Comparison of ENCODE assay signal across 22 cellular contexts in the genomic region with DNA sequence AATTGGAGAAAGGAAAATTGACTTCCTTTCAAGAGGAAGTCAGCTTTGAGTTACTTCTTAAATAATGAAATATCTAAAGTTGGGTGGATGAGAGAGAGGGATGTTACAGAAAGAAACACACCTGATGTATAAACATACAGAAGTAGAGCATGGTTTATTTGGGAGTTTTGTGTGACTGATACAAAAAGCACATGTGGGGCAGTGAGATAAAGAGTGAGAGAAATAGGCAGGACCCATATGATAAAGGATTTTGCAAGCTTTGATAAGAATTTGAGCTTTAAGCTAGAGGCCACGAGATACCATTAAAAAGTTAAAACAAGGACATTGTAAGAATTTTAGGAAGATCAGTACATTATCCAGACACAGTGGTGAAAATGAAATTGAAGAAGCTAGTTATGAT.
"Had no signal": no experiment of that assay in that cellular context is flagged by ENCODE, and none has a peak within 500 bp of the region (broad histone marks: within the 10 kb centered on the region; RNA-seq: fewer than 3 reads in every experiment).

No MANE protein-coding gene starts in this region.

- H3K4me1 ChIP-seq: esophagus squamous epithelium, gastrocnemius medialis, heart right ventricle, left lung had no signal

- ATAC-seq: esophagus mucosa, gastrocnemius medialis, heart right ventricle, left cardiac atrium, left lung, left ventricle myocardium superior, lower lobe of right lung, mucosa of descending colon had no signal

- H3K36me3 ChIP-seq: esophagus squamous epithelium, gastrocnemius medialis, heart right ventricle, left lung, lower lobe of right lung had no signal

- H3K27me3 ChIP-seq: dorsolateral prefrontal cortex, esophagus squamous epithelium, gastrocnemius medialis, heart right ventricle, left lung had no signal

- H3K9me3 ChIP-seq: esophagus squamous epithelium, gastrocnemius medialis, heart right ventricle, left lung, lower lobe of right lung, mucosa of descending colon had no signal

- FAIRE-seq: colon, islet of Langerhans, keratinocyte had no signal

- H3K27ac ChIP-seq: coronary artery, dorsolateral prefrontal cortex, esophagus squamous epithelium, gastrocnemius medialis, heart right ventricle, left lung, lower lobe of right lung had no signal

- DNase-seq: dermis blood vessel endothelial cell; dorsolateral prefrontal cortex; effector CD4-positive, alpha-beta T cell; effector memory CD4-positive, alpha-beta T cell; esophagus squamous epithelium; foreskin melanocyte; gastrocnemius medialis; glutamatergic neuron; head of caudate nucleus; heart right ventricle; hippocampal formation; left cardiac atrium; left lung; left ventricle myocardium superior; lower lobe of right lung; mesenchymal stem cell; mucosa of descending colon had no signal

- H3K4me3 ChIP-seq: coronary artery, dorsolateral prefrontal cortex, esophagus squamous epithelium, gastrocnemius medialis, heart right ventricle, left lung, lower lobe of right lung, mucosa of descending colon had no signal
